11 cellular contexts compared by ENCODE assay signal in genomic region chr6:163418273-163419029, GRCh38. TPM values are rescaled to one million over a fixed set of nuclear protein-coding genes. Genes with fewer than 3 reads are reported as not detected.
DNase-seq lines count a peak whose midpoint lies in the region; ATAC-seq, FAIRE-seq and TF ChIP-seq lines count a peak whose summit lies in the region.
"Had no signal": no experiment of that assay in that cellular context is flagged by ENCODE, and none has a peak within 500 bp of the region (broad histone marks: within the 10 kb centered on the region; RNA-seq: fewer than 3 reads in every experiment).

No MANE protein-coding gene starts in this region.

- H3K4me1 Mint-ChIP-seq in endothelial cell (ENCODE audit: unreplicated experiment) (peaks cover 41% of the 10 kb centered on the region), nephron (peaks cover 44% of the 10 kb centered on the region)

- WGBS in A549 (ENCODE audit: missing lambda C conversion rate) = 31% methylated on average over 5 of the region's 5 CpGs

- H3K9me3 ChIP-seq in A549 = no peaks in the 10 kb centered on the region

- TF ChIP-seq EP300 in A549 (IDR thresholded peaks at IDR 0.05) = no peak

- peaks cover 81% of the 10 kb centered on the region for H3K79me2 ChIP-seq in KMS-11 (ENCODE audit: insufficient read depth, low read depth)

- no peak for TF ChIP-seq POLR2A in A549 (IDR thresholded peaks at IDR 0.05; ENCODE audit: low read length)

- no peak for FAIRE-seq in A549 (lab: Jason Lieb, UNC)

- H3K9me3 Mint-ChIP-seq in endothelial cell (ENCODE audit: unreplicated experiment) (no peaks in the 10 kb centered on the region), nephron (no peaks in the 10 kb centered on the region)

- no peaks in the 10 kb centered on the region for H3K36me3 ChIP-seq in KMS-11 (ENCODE audit: insufficient read depth)
- H3K36me3 ChIP-seq: WERI-Rb-1 had no signal

- no peak overlapping the region for H2AFZ ChIP-seq in KMS-11 (ENCODE audit: low read depth)

- no peaks in the 10 kb centered on the region for H3K27me3 ChIP-seq in KMS-11 (ENCODE audit: insufficient read depth, low read depth)

- H3K4me1 ChIP-seq in A549 (peaks cover 48% of the 10 kb centered on the region), KMS-11 (ENCODE audit: low read depth, poor library complexity, severe bottlenecking) (peaks cover 40% of the 10 kb centered on the region)

- ATAC-seq in A549 (no peak), HG02885 (IDR thresholded peaks at IDR 0.05; ENCODE audit: poor library complexity, unreplicated experiment) (no peak)

- H3K27ac ChIP-seq in A549 = peak overlapping the region; percentile 32 to 36; a peak in 4 of 6 replicates
- no peak overlapping the region for H3K27ac ChIP-seq in KMS-11
- H3K27ac ChIP-seq: WERI-Rb-1 had no signal

- H3K27me3 Mint-ChIP-seq in endothelial cell (ENCODE audit: unreplicated experiment) (peaks cover 10% of the 10 kb centered on the region), nephron (ENCODE audit: low read depth) (no peaks in the 10 kb centered on the region)

- H3K27ac Mint-ChIP-seq in endothelial cell (ENCODE audit: unreplicated experiment) (peak overlapping the region; percentile 97), nephron (peak overlapping the region; percentile 65 to 87 (median 87))

- peaks cover 10% of the 10 kb centered on the region for H3K36me3 Mint-ChIP-seq in endothelial cell (ENCODE audit: low read depth, unreplicated experiment)
- peaks cover 7% of the 10 kb centered on the region for H3K36me3 Mint-ChIP-seq in nephron (ENCODE audit: low read depth)

- POLR2A ChIA-PET in A549 (lab: Yijun Ruan, JAX) = no interaction called here

- TF ChIP-seq RAD21 in A549 (conservative IDR thresholded peaks at IDR 0.05 in 1 of 2, IDR thresholded peaks at IDR 0.05 in 1 of 2) = no peak

- peak overlapping the region; percentile 91 for H3K4me3 Mint-ChIP-seq in endothelial cell (ENCODE audit: unreplicated experiment)
- peak overlapping the region; percentile 82 to 91 (median 85) for H3K4me3 Mint-ChIP-seq in nephron

- no peak overlapping the region for H3K9ac ChIP-seq in KMS-11

- H4K20me1 ChIP-seq in KMS-11 (ENCODE audit: insufficient read depth) = peaks cover 38% of the 10 kb centered on the region

- no peak for DNase-seq in A549 (ENCODE audit: low read depth in 1 of 2, low spot score in 1 of 2)
- no peak for DNase-seq in endothelial cell (ENCODE audit: low spot score)
- no peak for DNase-seq in kidney tubule cell (ENCODE audit: low spot score)
- DNase-seq in activated naive CD4-positive, alpha-beta T cell (lab: John Stamatoyannopoulos, UW) = no peak
- no peak for DNase-seq in T1000 (lab: John Stamatoyannopoulos, UW)
- DNase-seq: effector CD8-positive, alpha-beta T cell; NCI-H1105 treated with DMSO at 0.1 percent for 48 hours; WERI-Rb-1 had no signal

- peak overlapping the region; percentile 15; the same call in 1 of the 3 replicates for H3K4me3 ChIP-seq in A549
- H3K4me3 ChIP-seq in KMS-11 (IDR thresholded peaks at IDR 0.05; ENCODE audit: insufficient read depth, low read depth, low read length) = no peak overlapping the region

- CTCF ChIA-PET in A549 (lab: Yijun Ruan, JAX) = interaction anchor here (0.9 kb wide), 1 partner anchor 238 kb away, joined by 3 read pairs; no protein-coding TSS in a partner anchor

- H3K4me2 ChIP-seq in A549 (peak overlapping the region; percentile 92), KMS-11 (peak overlapping the region; percentile 54; the same call in 1 of the 2 replicates)

- TF ChIP-seq CTCF in A549 (IDR thresholded peaks at IDR 0.05) = no peak
- TF ChIP-seq CTCF in KMS-11 (conservative IDR thresholded peaks at IDR 0.05; ENCODE audit: low read depth, low read length) = no peak
- TF ChIP-seq CTCF in endothelial cell (IDR thresholded peaks at IDR 0.05; ENCODE audit: unreplicated experiment) = no peak
- TF ChIP-seq CTCF in nephron (IDR thresholded peaks at IDR 0.05; ENCODE audit: unreplicated experiment in 3 of 3) = no peak

TF ChIP-seq in A549, 52 proteins besides CTCF, POLR2A, EP300 and RAD21:
- no peak for TF ChIP-seq POLR2AphosphoS2 (conservative IDR thresholded peaks at IDR 0.05; ENCODE audit: low read length)
- no peak for TF ChIP-seq ZNF302 (CRISPR knock-in tag; IDR thresholded peaks at IDR 0.05)
- no peak for TF ChIP-seq USF2 (IDR thresholded peaks at IDR 0.05)
- no peak for TF ChIP-seq MAZ (IDR thresholded peaks at IDR 0.05; ENCODE audit: borderline replicate concordance, low read depth, low read length)
- TF ChIP-seq NPAS2 (CRISPR knock-in tag; IDR thresholded peaks at IDR 0.05; ENCODE audit: borderline replicate concordance) = no peak
- no peak for TF ChIP-seq MYC (IDR thresholded peaks at IDR 0.05; ENCODE audit: borderline replicate concordance, low read length)
- TF ChIP-seq HOXB13 (CRISPR knock-in tag; IDR thresholded peaks at IDR 0.05; ENCODE audit: low read depth) = no peak
- no peak for TF ChIP-seq JUN (IDR thresholded peaks at IDR 0.05)
- TF ChIP-seq HOXA7 (CRISPR knock-in tag; IDR thresholded peaks at IDR 0.05) = no peak
- no peak for TF ChIP-seq KDM5A (IDR thresholded peaks at IDR 0.05)
- no peak for TF ChIP-seq RNF2 (IDR thresholded peaks at IDR 0.05; ENCODE audit: borderline replicate concordance, low read depth)
- TF ChIP-seq RFX5 (IDR thresholded peaks at IDR 0.05) = no peak
- no peak for TF ChIP-seq HMGXB4 (CRISPR knock-in tag; IDR thresholded peaks at IDR 0.05; ENCODE audit: borderline replicate concordance)
- TF ChIP-seq ZSCAN20 (CRISPR knock-in tag; IDR thresholded peaks at IDR 0.05) = no peak
- no peak for TF ChIP-seq FOXS1 (CRISPR knock-in tag; IDR thresholded peaks at IDR 0.05)
- TF ChIP-seq ELK1 (IDR thresholded peaks at IDR 0.05; ENCODE audit: low read depth, low read length) = no peak
- TF ChIP-seq JUNB (IDR thresholded peaks at IDR 0.05) = no peak
- no peak for TF ChIP-seq PBX3 (IDR thresholded peaks at IDR 0.05)
- no peak for TF ChIP-seq SREBF2 (IDR thresholded peaks at IDR 0.05)
TF ChIP-seq in A549: peak in this region for 0.

RNA-seq across cellular contexts. Expression of gene QKI, which starts 3.9 kb away (rescaled TPM):
- polyA plus RNA-seq in A549 (2011; rRNA removed) = 90.5 and 98.2 TPM in 2 replicates
- 61.4 and 77.8 TPM in 2 replicates for polyA plus RNA-seq in A549 (2012; cell fraction: cytosol; rRNA removed)
- 50.1 and 51.2 TPM in 2 replicates for polyA plus RNA-seq in A549 (2012; cell fraction: nucleus; rRNA removed)
- 69.5 to 74.5 TPM (median 71.9 TPM) in 3 replicates for polyA plus RNA-seq in A549 (2017; fragmentation: RNase III; extraction: RNeasy Plus Mini Kit Qiagen cat#74134 plus additional on column Dnase treatment)
- polyA minus RNA-seq in A549 (2011; rRNA and poly(A)+ RNA removed) = 184 and 220 TPM in 2 replicates
- total RNA-seq in endothelial cell (ENCODE audit: unreplicated experiment) = 326 TPM
